In genomic region chr9:127109212-127109711, GRCh38 we compare ENCODE assay signal across 1 cellular context.
TF ChIP-seq lines count a peak whose summit lies in the region.

No MANE protein-coding gene starts in this region.

TF ChIP-seq in HepG2, 621 proteins besides CTCF, POLR2A, EP300 and RAD21 (continued from another document and continues in another):
- TF ChIP-seq ZNF670 (CRISPR knock-in tag; IDR thresholded peaks at IDR 0.05; ENCODE audit: borderline replicate concordance) (0 out of 2 replicates have a peak, but pooled peaks have one; percentile 54), ZNF431 (CRISPR knock-in tag; IDR thresholded peaks at IDR 0.05; ENCODE audit: borderline replicate concordance, low read depth) (peak; percentile 55; the same call in 1 of the 2 replicates), ZBTB34 (CRISPR knock-in tag; IDR thresholded peaks at IDR 0.05) (no peak), SOX6 (IDR thresholded peaks at IDR 0.05) (no peak), SOX6 (CRISPR knock-in tag; IDR thresholded peaks at IDR 0.05) (peak; percentile 64; the same call in 1 of the 2 replicates), GATAD2A (CRISPR knock-in tag; IDR thresholded peaks at IDR 0.05) (0 out of 2 replicates have a peak, but pooled peaks have one; percentile 10), ZNF3 (CRISPR knock-in tag; IDR thresholded peaks at IDR 0.05) (0 out of 2 replicates have a peak, but pooled peaks have one; percentile 31), RXRB (CRISPR knock-in tag; IDR thresholded peaks at IDR 0.05; ENCODE audit: borderline replicate concordance) (peak; percentile 78; the same call in 1 of the 2 replicates), ZNF800 (CRISPR knock-in tag; IDR thresholded peaks at IDR 0.05) (no peak), NR2F2 (IDR thresholded peaks at IDR 0.05; ENCODE audit: borderline replicate concordance, low read depth) (peak; percentile 55; the same call in 1 of the 2 replicates), ZMYM2 (CRISPR knock-in tag; IDR thresholded peaks at IDR 0.05) (peak; percentile 87), STAT6 (CRISPR knock-in tag; IDR thresholded peaks at IDR 0.05; ENCODE audit: borderline replicate concordance) (0 out of 2 replicates have a peak, but pooled peaks have one; percentile 78), ZFP62 (CRISPR knock-in tag; IDR thresholded peaks at IDR 0.05) (no peak), MAFG (CRISPR knock-in tag; IDR thresholded peaks at IDR 0.05) (no peak), UBTF (CRISPR knock-in tag; IDR thresholded peaks at IDR 0.05) (peak; percentile 26; the same call in 1 of the 2 replicates), ZZZ3 (CRISPR knock-in tag; IDR thresholded peaks at IDR 0.05; ENCODE audit: borderline replicate concordance) (no peak), ZNF609 (CRISPR knock-in tag; IDR thresholded peaks at IDR 0.05; ENCODE audit: borderline replicate concordance) (peak; percentile 90), RFX1 (IDR thresholded peaks at IDR 0.05) (peak; percentile 45; the same call in 1 of the 2 replicates), ZNF703 (CRISPR knock-in tag; IDR thresholded peaks at IDR 0.05; ENCODE audit: borderline replicate concordance) (no peak), SOX5 (CRISPR knock-in tag; IDR thresholded peaks at IDR 0.05; ENCODE audit: borderline replicate concordance) (peak; percentile 37; the same call in 1 of the 2 replicates), JUND (CRISPR knock-in tag; IDR thresholded peaks at IDR 0.05) (0 out of 2 replicates have a peak, but pooled peaks have one; percentile 24), CBX1 (IDR thresholded peaks at IDR 0.05; ENCODE audit: low read depth) (no peak), MTF2 (CRISPR knock-in tag; IDR thresholded peaks at IDR 0.05; ENCODE audit: borderline replicate concordance) (no peak), ARID5B (CRISPR knock-in tag; IDR thresholded peaks at IDR 0.05) (peak; percentile 74), GFI1 (CRISPR knock-in tag; IDR thresholded peaks at IDR 0.05; ENCODE audit: borderline replicate concordance) (peak; percentile 96; the same call in 1 of the 2 replicates), SOX13 (IDR thresholded peaks at IDR 0.05) (0 out of 2 replicates have a peak, but pooled peaks have one; percentile 30), SOX13 (CRISPR knock-in tag; conservative IDR thresholded peaks at IDR 0.05 in 1 of 2, IDR thresholded peaks at IDR 0.05 in 1 of 2) (no peak), NCOR1 (IDR thresholded peaks at IDR 0.05; ENCODE audit: borderline replicate concordance, low read length) (peak; percentile 68; the same call in 1 of the 2 replicates), ZFP82 (CRISPR knock-in tag; IDR thresholded peaks at IDR 0.05; ENCODE audit: borderline replicate concordance) (no peak), TBX2 (CRISPR knock-in tag; IDR thresholded peaks at IDR 0.05; ENCODE audit: borderline replicate concordance) (peak; percentile 39; the same call in 1 of the 2 replicates), ARID3A (IDR thresholded peaks at IDR 0.05; ENCODE audit: low read depth, low read length) (peak; percentile 96), ZBTB3 (CRISPR knock-in tag; IDR thresholded peaks at IDR 0.05; ENCODE audit: borderline replicate concordance, low read depth) (peak; percentile 92), RARA (CRISPR knock-in tag; IDR thresholded peaks at IDR 0.05) (peak; percentile 56; the same call in 1 of the 2 replicates), ZNF292 (CRISPR knock-in tag; IDR thresholded peaks at IDR 0.05; ENCODE audit: borderline replicate concordance, low read depth) (peak; percentile 60; the same call in 1 of the 2 replicates), STAT5B (CRISPR knock-in tag; IDR thresholded peaks at IDR 0.05) (no peak), ZNF607 (CRISPR knock-in tag; IDR thresholded peaks at IDR 0.05; ENCODE audit: borderline replicate concordance) (no peak), MEF2D (CRISPR knock-in tag; IDR thresholded peaks at IDR 0.05) (peak; percentile 44; the same call in 1 of the 2 replicates), TIGD3 (CRISPR knock-in tag; IDR thresholded peaks at IDR 0.05; ENCODE audit: borderline replicate concordance) (no peak), ERF (CRISPR knock-in tag; IDR thresholded peaks at IDR 0.05) (0 out of 2 replicates have a peak, but pooled peaks have one; percentile 32), TBX3 (IDR thresholded peaks at IDR 0.05; ENCODE audit: borderline replicate concordance) (peak; percentile 69; the same call in 1 of the 2 replicates)
